ENCODE assay signal across 5 cellular contexts in the genomic region with DNA sequence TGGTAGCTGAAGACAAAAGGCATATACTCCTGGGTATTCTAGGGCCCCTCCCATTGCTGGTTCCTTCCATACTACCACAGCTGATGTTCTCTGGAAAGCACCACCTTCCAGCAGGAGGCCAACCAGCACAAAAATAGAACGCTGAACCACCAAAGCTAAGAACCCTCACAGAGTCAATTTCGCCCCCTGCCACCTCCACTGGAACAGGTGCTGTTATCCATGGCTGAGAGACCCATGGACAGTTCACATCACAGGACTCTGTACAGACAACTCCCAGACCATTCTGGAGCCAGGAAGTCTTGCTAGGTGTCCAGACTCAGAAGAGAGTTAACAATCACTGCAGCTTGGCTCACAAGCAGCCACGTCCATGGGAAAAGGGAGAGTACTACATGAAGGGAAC.
"Had no signal": no experiment of that assay in that cellular context is flagged by ENCODE, and none has a peak within 500 bp of the region (broad histone marks: within the 10 kb centered on the region; RNA-seq: fewer than 3 reads in every experiment).

No MANE protein-coding gene starts in this region.

- H3K4me3 ChIP-seq: K562 had no signal

- H3K27ac ChIP-seq: HL-60 had no signal

- ATAC-seq: HepG2, K562 had no signal

- DNase-seq: IMR-90, KBM-7 had no signal
